2 cellular contexts compared by ENCODE assay signal in genomic region chr1:1255078-1255477, GRCh38.
TF ChIP-seq lines count a peak whose summit lies in the region.

No MANE protein-coding gene starts in this region.

TF ChIP-seq in HCT116, 20 proteins besides CTCF, POLR2A, EP300 and RAD21:
- TF ChIP-seq FOSL1 (IDR thresholded peaks at IDR 0.05; ENCODE audit: low read depth) = no peak
- no peak for TF ChIP-seq EGR1 (IDR thresholded peaks at IDR 0.05; ENCODE audit: low read depth)
- TF ChIP-seq YY1 (IDR thresholded peaks at IDR 0.05; ENCODE audit: extremely low read depth, insufficient replicate concordance, low read depth, low read length) = no peak
- no peak for TF ChIP-seq ZBTB33 (IDR thresholded peaks at IDR 0.05; ENCODE audit: extremely low read depth, insufficient replicate concordance, low read length)
- TF ChIP-seq POLR2AphosphoS5 (IDR thresholded peaks at IDR 0.05; ENCODE audit: low read depth, low read length) = no peak
- TF ChIP-seq MAX (IDR thresholded peaks at IDR 0.05) = no peak
- TF ChIP-seq EZH2phosphoT487 (IDR thresholded peaks at IDR 0.05; ENCODE audit: borderline replicate concordance) = no peak
TF ChIP-seq in HCT116: peak in this region for 0.

TF ChIP-seq in H1, 55 proteins besides CTCF, POLR2A, EP300 and RAD21:
- TF ChIP-seq USF2 (IDR thresholded peaks at IDR 0.05; ENCODE audit: low read length) (no peak), EGR1 (IDR thresholded peaks at IDR 0.05; ENCODE audit: borderline replicate concordance, low read depth, low read length) (no peak), RFX5 (IDR thresholded peaks at IDR 0.05; ENCODE audit: borderline replicate concordance, low read depth, low read length) (no peak), CEBPB (IDR thresholded peaks at IDR 0.05; ENCODE audit: low read depth, low read length) (no peak), JUN (IDR thresholded peaks at IDR 0.05; ENCODE audit: low read depth, low read length) (no peak), SRF (IDR thresholded peaks at IDR 0.05; ENCODE audit: low read depth, low read length) (no peak), TAF7 (optimal IDR thresholded peaks at IDR 0.05; ENCODE audit: borderline replicate concordance, low read depth, low read length) (no peak), FOSL1 (IDR thresholded peaks at IDR 0.05; ENCODE audit: insufficient read depth, low read depth, low read length) (no peak), SAP30 (IDR thresholded peaks at IDR 0.05; ENCODE audit: insufficient read depth, insufficient replicate concordance, low read length) (no peak), PHF8 (conservative IDR thresholded peaks at IDR 0.05; ENCODE audit: low read depth, low read length) (no peak)
